ENCODE assay signal across 27 cellular contexts in the genomic region with DNA sequence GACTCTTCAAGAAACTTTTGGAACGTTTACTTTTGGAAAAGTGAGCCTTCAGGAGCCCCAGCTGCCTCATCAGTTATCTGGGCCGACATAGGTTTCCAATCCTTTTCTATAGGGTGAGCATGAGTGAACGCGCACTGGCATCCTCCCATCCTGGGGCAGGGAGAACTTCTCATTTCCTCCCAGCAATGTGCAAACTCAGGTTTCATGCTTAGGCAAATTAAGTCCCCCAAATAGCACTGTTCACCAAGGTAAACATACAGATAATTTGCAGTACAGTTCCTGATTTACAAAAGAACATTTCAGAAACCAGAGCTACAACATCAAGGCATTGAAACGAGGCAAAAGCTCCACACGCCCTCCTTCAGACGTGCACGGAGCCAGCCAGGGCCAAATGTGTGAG.
DNase-seq lines count a peak whose midpoint lies in the region; ATAC-seq, FAIRE-seq and TF ChIP-seq lines count a peak whose summit lies in the region.
"Had no signal": no experiment of that assay in that cellular context is flagged by ENCODE, and none has a peak within 500 bp of the region (broad histone marks: within the 10 kb centered on the region; RNA-seq: fewer than 3 reads in every experiment).

No MANE protein-coding gene starts in this region.

- no peaks in the 10 kb centered on the region for H3K9me3 ChIP-seq in tibial nerve
- H3K9me3 ChIP-seq: A549 had no signal

- H3K36me3 ChIP-seq in tibial nerve, result no peaks in the 10 kb centered on the region

- no peaks in the 10 kb centered on the region for H3K36me3 Mint-ChIP-seq in memory B cell
- H3K36me3 Mint-ChIP-seq: CD8-positive, alpha-beta T cell; T-cell had no signal

- no peak overlapping the region for H3K27ac ChIP-seq in tibial nerve
- H3K27ac ChIP-seq: A549, C4-2B, PC-9 had no signal

- peak; percentile 80 for FAIRE-seq in GM12891 (lab: Jason Lieb, UNC)
- FAIRE-seq: A549, H1 had no signal

- TF ChIP-seq POLR2A in GM12891 (IDR thresholded peaks at IDR 0.05; ENCODE audit: low read depth, low read length), result no peak
- no peak for TF ChIP-seq POLR2A in tibial nerve (IDR thresholded peaks at IDR 0.05)

- no peaks in the 10 kb centered on the region for H3K9me3 Mint-ChIP-seq in memory B cell
- H3K9me3 Mint-ChIP-seq: CD8-positive, alpha-beta T cell; T-cell had no signal

- ATAC-seq in GM19324 (IDR thresholded peaks at IDR 0.05; ENCODE audit: low FRiP score, unreplicated experiment) (peak; percentile 71), memory B cell (ENCODE audit: low read depth) (no peak), HG02981 (IDR thresholded peaks at IDR 0.05; ENCODE audit: unreplicated experiment) (no peak)
- ATAC-seq: A549; CD8-positive, alpha-beta T cell; T-cell had no signal

- H3K27me3 ChIP-seq in tibial nerve, result no peaks in the 10 kb centered on the region

- no peak overlapping the region for H3K4me3 ChIP-seq in tibial nerve
- H3K4me3 ChIP-seq: A549, PC-9 had no signal

- TF ChIP-seq CTCF in tibial nerve (IDR thresholded peaks at IDR 0.05), result no peak

- H3K27ac Mint-ChIP-seq in memory B cell, result no peak overlapping the region
- H3K27ac Mint-ChIP-seq: CD8-positive, alpha-beta T cell; T-cell had no signal

- H3K4me1 ChIP-seq in tibial nerve, result peaks cover 0 to 4% (median 0%) of the 10 kb centered on the region in 4 donors
- H3K4me1 ChIP-seq: A549 had no signal

- H3K27me3 Mint-ChIP-seq in memory B cell, result peaks cover 8% of the 10 kb centered on the region

- WGBS in tibial nerve, 2 donors, result 70 to 80% methylated on average over 8 of the region's 8 CpGs

- no peak for TF ChIP-seq EP300 in tibial nerve (IDR thresholded peaks at IDR 0.05)

- H3K4me1 Mint-ChIP-seq in memory B cell, result peaks cover 10% of the 10 kb centered on the region
- H3K4me1 Mint-ChIP-seq: T-cell had no signal

- DNase-seq in GM12891 (ENCODE audit: insufficient read length, low spot score) (no peak), NCI-H526 treated with DMSO at 0.1 percent for 48 hours (lab: John Stamatoyannopoulos, UW) (peak; percentile 85), memory B cell (ENCODE audit: low spot score in 2 of 2) (no peak), tibial nerve (ENCODE audit: low spot score in 2 of 2) (no peak)
- no peak for DNase-seq in central memory CD4-positive, alpha-beta T cell
- DNase-seq: CD8-positive, alpha-beta T cell; DMS 273 treated with DMSO at 0.1 percent for 48 hours; DMS79 treated with DMSO at 0.1 percent for 48 hours; HCEC 1CT; IMR-90; NCI-H1092 treated with DMSO at 0.1 percent for 48 hours; NCI-H1436 treated with DMSO at 0.1 percent for 48 hours; NCI-H187 treated with DMSO at 0.1 percent for 48 hours; NCI-H2171 treated with DMSO at 0.1 percent for 48 hours; NCI-H345; NCI-H510A treated with DMSO at 0.1 percent for 48 hours; NCI-H82; NK-92 treated with Interleukin-12 subunit alpha and Interleukin-12 subunit beta, amount 100 ng/mL, for 24 hours; PC-9; RPMI8226; SHP77; T-cell had no signal

- peak overlapping the region; percentile 21 for H3K4me3 Mint-ChIP-seq in memory B cell
- H3K4me3 Mint-ChIP-seq: CD8-positive, alpha-beta T cell; T-cell had no signal

TF ChIP-seq in GM12891, 5 proteins besides CTCF, POLR2A, EP300 and RAD21:
- no peak for TF ChIP-seq TAF1 (IDR thresholded peaks at IDR 0.05; ENCODE audit: low read depth, low read length)
- peak; percentile 17; the same call in 1 of the 2 replicates for TF ChIP-seq SPI1 (IDR thresholded peaks at IDR 0.05; ENCODE audit: low read depth, low read length)
